In the genomic region with DNA sequence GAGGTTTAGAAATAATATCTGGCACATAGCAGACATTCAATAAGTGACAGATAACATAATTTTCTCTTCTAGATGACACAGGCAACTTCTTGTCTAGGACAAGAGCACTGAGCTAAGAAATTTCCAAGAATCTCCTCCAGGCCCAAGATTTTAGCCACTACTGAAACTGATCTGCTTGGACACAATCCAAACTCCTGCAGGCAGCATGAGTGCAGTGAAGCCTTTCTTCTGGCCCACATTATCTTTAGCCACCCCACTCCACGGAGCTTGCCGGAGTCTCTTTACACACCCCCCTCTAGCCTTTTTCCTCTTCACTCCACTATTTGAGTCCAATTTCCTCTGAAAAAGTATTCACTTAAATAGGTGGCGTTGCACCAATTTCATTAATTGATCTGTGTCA, we compare ENCODE assay signal across 18 cellular contexts.
DNase-seq lines count a peak whose midpoint lies in the region; ATAC-seq and TF ChIP-seq lines count a peak whose summit lies in the region.
"Had no signal": no experiment of that assay in that cellular context is flagged by ENCODE, and none has a peak within 500 bp of the region (broad histone marks: within the 10 kb centered on the region; RNA-seq: fewer than 3 reads in every experiment).

No MANE protein-coding gene starts in this region.

- H3K27ac Mint-ChIP-seq in effector memory CD8-positive, alpha-beta T cell: no peak overlapping the region
- H3K27ac Mint-ChIP-seq: CD4-positive, CD25-positive, alpha-beta regulatory T cell had no signal

- H3K9me3 ChIP-seq in BLaER1 (no peaks in the 10 kb centered on the region), BE2C (no peaks in the 10 kb centered on the region), mucosa of descending colon (no peaks in the 10 kb centered on the region)
- H3K9me3 ChIP-seq: SJCRH30 had no signal

- H3K4me3 ChIP-seq in BLaER1 (no peak overlapping the region), choroid plexus epithelial cell (ENCODE audit: low read depth, low read length) (no peak overlapping the region), BE2C (ENCODE audit: low read depth, low read length) (no peak overlapping the region), mucosa of descending colon (no peak overlapping the region)
- H3K4me3 ChIP-seq: SJCRH30 had no signal

- no peaks in the 10 kb centered on the region for H3K36me3 Mint-ChIP-seq in effector memory CD8-positive, alpha-beta T cell (ENCODE audit: insufficient read depth)
- H3K36me3 Mint-ChIP-seq: CD4-positive, CD25-positive, alpha-beta regulatory T cell had no signal

- H3K27ac ChIP-seq in BLaER1: peak overlapping the region; percentile 32; the same call in 1 of the 2 replicates
- H3K27ac ChIP-seq: SJCRH30 had no signal

- DNase-seq in M059J (ENCODE audit: low read depth) (peak; percentile 37), choroid plexus epithelial cell (ENCODE audit: low read depth) (peak; percentile 78), kidney tubule cell (ENCODE audit: low spot score) (peak; percentile 55), BE2C (no peak), mucosa of descending colon (no peak), dermis blood vessel endothelial cell (no peak)
- no peak for DNase-seq in effector memory CD8-positive, alpha-beta T cell
- DNase-seq: AML-193; CD4-positive, CD25-positive, alpha-beta regulatory T cell; GF-D8; GOT3; NCI-H1105; NCI-H1694; NCI-H69; OCI-M1 had no signal

- H3K4me1 ChIP-seq in BLaER1: peaks cover 100% of the 10 kb centered on the region
- H3K4me1 ChIP-seq in BE2C: peaks cover 14% of the 10 kb centered on the region
- H3K4me1 ChIP-seq in mucosa of descending colon (ENCODE audit: low read depth): no peaks in the 10 kb centered on the region

- no peak overlapping the region for H3K4me3 Mint-ChIP-seq in effector memory CD8-positive, alpha-beta T cell
- H3K4me3 Mint-ChIP-seq: CD4-positive, CD25-positive, alpha-beta regulatory T cell had no signal

- no peaks in the 10 kb centered on the region for H3K27me3 ChIP-seq in BLaER1
- H3K27me3 ChIP-seq in BE2C: no peaks in the 10 kb centered on the region
- H3K27me3 ChIP-seq: SJCRH30 had no signal

- H3K4me1 Mint-ChIP-seq in effector memory CD8-positive, alpha-beta T cell (ENCODE audit: low read depth in 2 of 2): peaks cover 0 to 2% of the 10 kb centered on the region in 2 donors
- H3K4me1 Mint-ChIP-seq: CD4-positive, CD25-positive, alpha-beta regulatory T cell had no signal

- H3K4me2 ChIP-seq in BLaER1: peak overlapping the region; percentile 31

- no peaks in the 10 kb centered on the region for H3K9me3 Mint-ChIP-seq in effector memory CD8-positive, alpha-beta T cell

- peaks cover 6 to 30% of the 10 kb centered on the region in 2 donors for H3K27me3 Mint-ChIP-seq in effector memory CD8-positive, alpha-beta T cell

- peak; percentile 14 for TF ChIP-seq CTCF in choroid plexus epithelial cell (conservative IDR thresholded peaks at IDR 0.05; ENCODE audit: low read depth, low read length)
- TF ChIP-seq CTCF in BE2C (IDR thresholded peaks at IDR 0.05; ENCODE audit: low read depth, low read length): no peak
- TF ChIP-seq CTCF in mucosa of descending colon (IDR thresholded peaks at IDR 0.05): no peak

- no peaks in the 10 kb centered on the region for H4K20me1 ChIP-seq in BLaER1

- no peak overlapping the region for H3K9ac ChIP-seq in BLaER1

- H3K36me3 ChIP-seq in BLaER1: no peaks in the 10 kb centered on the region
- no peaks in the 10 kb centered on the region for H3K36me3 ChIP-seq in BE2C
- no peaks in the 10 kb centered on the region for H3K36me3 ChIP-seq in mucosa of descending colon (ENCODE audit: low read depth)
- H3K36me3 ChIP-seq: SJCRH30 had no signal

- ATAC-seq in effector memory CD8-positive, alpha-beta T cell (replicated peaks): no peak
- ATAC-seq in mucosa of descending colon: no peak
- ATAC-seq: HepG2 had no signal

- intact Hi-C loops in mucosa of descending colon (cut with DNase I, micrococcal nuclease): no loop called here

Comparison
In these comparisons a context has a peak if more than half of its experiments do, and no peak if none do; other contexts are left out.
1. DNase-seq: peak in M059J (single experiment), choroid plexus epithelial cell (single experiment) and kidney tubule cell (single experiment); none in effector memory CD8-positive, alpha-beta T cell (0 of 3), BE2C (single experiment), mucosa of descending colon (0 of 3) and dermis blood vessel endothelial cell (single experiment).